1 cellular context compared by ENCODE assay signal in the genomic region with DNA sequence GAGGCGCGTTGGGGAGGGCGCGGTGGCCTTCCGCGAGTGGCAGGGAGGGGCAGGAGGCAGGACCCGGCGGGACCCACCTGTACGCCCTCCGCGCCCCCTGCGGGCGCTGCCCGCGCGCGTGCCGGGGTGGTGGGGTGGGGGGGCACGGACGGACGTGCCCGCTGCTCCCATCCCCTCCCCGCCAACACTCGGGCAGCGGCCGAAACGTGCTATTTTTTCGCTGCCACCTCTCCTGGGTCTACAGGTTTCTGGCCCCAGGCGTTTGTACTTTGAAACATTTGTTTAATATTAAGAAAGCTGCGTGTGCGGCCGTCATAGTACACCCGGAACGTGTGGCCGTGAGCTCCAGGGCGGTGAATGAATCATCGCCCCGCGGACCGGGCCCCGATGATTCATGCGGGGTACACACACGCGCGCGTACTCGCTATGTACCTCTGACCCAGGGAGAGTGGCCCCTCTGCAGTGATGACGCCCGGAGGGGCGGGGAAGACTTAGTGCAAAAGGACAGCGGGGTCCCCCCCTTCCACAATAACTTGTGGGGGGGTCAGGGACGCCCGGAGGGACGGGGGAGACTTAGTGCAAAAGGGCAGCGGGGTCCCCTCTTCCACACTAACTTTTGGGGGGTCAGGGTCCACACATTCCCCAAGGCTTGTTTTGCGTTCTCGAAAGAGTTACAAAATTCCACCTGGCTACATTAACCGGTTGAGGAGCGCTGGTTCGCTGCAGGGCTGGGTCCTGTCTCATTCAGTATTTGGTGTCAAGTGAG.
TF ChIP-seq lines count a peak whose summit lies in the region.

No MANE protein-coding gene starts in this region.

TF ChIP-seq in HepG2, 621 proteins besides CTCF, POLR2A, EP300 and RAD21 (continued from another document and continues in another):
- peak; percentile 50 for TF ChIP-seq HNRNPK (IDR thresholded peaks at IDR 0.05; ENCODE audit: low read depth, low read length, poor library complexity, severe bottlenecking)
- no peak for TF ChIP-seq ZNF878 (CRISPR knock-in tag; IDR thresholded peaks at IDR 0.05)
- TF ChIP-seq XRCC5 (optimal IDR thresholded peaks at IDR 0.05; ENCODE audit: low read length), result no peak
- TF ChIP-seq THAP9 (CRISPR knock-in tag; IDR thresholded peaks at IDR 0.05; ENCODE audit: borderline replicate concordance), result peak; percentile 52; the same call in 1 of the 2 replicates
- TF ChIP-seq ZNF335 (CRISPR knock-in tag; IDR thresholded peaks at IDR 0.05), result no peak
- TF ChIP-seq HOMEZ (CRISPR knock-in tag; IDR thresholded peaks at IDR 0.05; ENCODE audit: low read depth), result peak; percentile 28; the same call in 1 of the 2 replicates
- TF ChIP-seq NFYC (CRISPR knock-in tag; IDR thresholded peaks at IDR 0.05), result no peak
- TF ChIP-seq ZNF607 (CRISPR knock-in tag; IDR thresholded peaks at IDR 0.05; ENCODE audit: borderline replicate concordance), result no peak
- peak; percentile 55; the same call in 1 of the 2 replicates for TF ChIP-seq ZMYM3 (CRISPR knock-in tag; IDR thresholded peaks at IDR 0.05)
- no peak for TF ChIP-seq SIN3B (IDR thresholded peaks at IDR 0.05; ENCODE audit: low read length)
- no peak for TF ChIP-seq SMARCE1 (IDR thresholded peaks at IDR 0.05; ENCODE audit: borderline replicate concordance)
- TF ChIP-seq ZNF570 (CRISPR knock-in tag; IDR thresholded peaks at IDR 0.05; ENCODE audit: borderline replicate concordance), result no peak
- no peak for TF ChIP-seq ZNF781 (CRISPR knock-in tag; IDR thresholded peaks at IDR 0.05; ENCODE audit: borderline replicate concordance, not compliant biosample characterization)
- TF ChIP-seq PHF8 (CRISPR knock-in tag; IDR thresholded peaks at IDR 0.05), result no peak
- TF ChIP-seq, protein P1, sequence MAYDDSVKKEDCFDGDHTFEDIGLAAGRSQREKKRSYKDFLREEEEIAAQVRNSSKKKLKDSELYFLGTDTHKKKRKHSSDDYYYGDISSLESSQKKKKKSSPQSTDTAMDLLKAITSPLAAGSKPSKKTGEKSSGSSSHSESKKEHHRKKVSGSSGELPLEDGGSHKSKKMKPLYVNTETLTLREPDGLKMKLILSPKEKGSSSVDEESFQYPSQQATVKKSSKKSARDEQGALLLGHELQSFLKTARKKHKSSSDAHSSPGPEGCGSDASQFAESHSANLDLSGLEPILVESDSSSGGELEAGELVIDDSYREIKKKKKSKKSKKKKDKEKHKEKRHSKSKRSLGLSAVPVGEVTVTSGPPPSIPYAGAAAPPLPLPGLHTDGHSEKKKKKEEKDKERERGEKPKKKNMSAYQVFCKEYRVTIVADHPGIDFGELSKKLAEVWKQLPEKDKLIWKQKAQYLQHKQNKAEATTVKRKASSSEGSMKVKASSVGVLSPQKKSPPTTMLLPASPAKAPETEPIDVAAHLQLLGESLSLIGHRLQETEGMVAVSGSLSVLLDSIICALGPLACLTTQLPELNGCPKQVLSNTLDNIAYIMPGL (CRISPR knock-in tag; IDR thresholded peaks at IDR 0.05; ENCODE audit: borderline replicate concordance in 1 of 2, low read depth in 1 of 2), result peak; percentile 62 to 74; a peak in 3 of 4 replicates
- TF ChIP-seq, protein P2, sequence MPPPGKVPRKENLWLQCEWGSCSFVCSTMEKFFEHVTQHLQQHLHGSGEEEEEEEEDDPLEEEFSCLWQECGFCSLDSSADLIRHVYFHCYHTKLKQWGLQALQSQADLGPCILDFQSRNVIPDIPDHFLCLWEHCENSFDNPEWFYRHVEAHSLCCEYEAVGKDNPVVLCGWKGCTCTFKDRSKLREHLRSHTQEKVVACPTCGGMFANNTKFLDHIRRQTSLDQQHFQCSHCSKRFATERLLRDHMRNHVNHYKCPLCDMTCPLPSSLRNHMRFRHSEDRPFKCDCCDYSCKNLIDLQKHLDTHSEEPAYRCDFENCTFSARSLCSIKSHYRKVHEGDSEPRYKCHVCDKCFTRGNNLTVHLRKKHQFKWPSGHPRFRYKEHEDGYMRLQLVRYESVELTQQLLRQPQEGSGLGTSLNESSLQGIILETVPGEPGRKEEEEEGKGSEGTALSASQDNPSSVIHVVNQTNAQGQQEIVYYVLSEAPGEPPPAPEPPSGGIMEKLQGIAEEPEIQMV (CRISPR knock-in tag; IDR thresholded peaks at IDR 0.05; ENCODE audit: low read depth), result peak; percentile 73; the same call in 1 of the 2 replicates
- TF ChIP-seq ZNF460 (CRISPR knock-in tag; IDR thresholded peaks at IDR 0.05; ENCODE audit: borderline replicate concordance), result no peak
- TF ChIP-seq PRDM10 (CRISPR knock-in tag; IDR thresholded peaks at IDR 0.05; ENCODE audit: low read depth), result 0 out of 2 replicates have a peak, but pooled peaks have one; percentile 66
- TF ChIP-seq ONECUT2 (CRISPR knock-in tag; IDR thresholded peaks at IDR 0.05), result no peak
- TF ChIP-seq FOXJ3 (CRISPR knock-in tag; IDR thresholded peaks at IDR 0.05; ENCODE audit: borderline replicate concordance), result no peak
- TF ChIP-seq ZFY (CRISPR knock-in tag; IDR thresholded peaks at IDR 0.05), result no peak; the same call in 1 of the 2 replicates
- TF ChIP-seq, protein P3, sequence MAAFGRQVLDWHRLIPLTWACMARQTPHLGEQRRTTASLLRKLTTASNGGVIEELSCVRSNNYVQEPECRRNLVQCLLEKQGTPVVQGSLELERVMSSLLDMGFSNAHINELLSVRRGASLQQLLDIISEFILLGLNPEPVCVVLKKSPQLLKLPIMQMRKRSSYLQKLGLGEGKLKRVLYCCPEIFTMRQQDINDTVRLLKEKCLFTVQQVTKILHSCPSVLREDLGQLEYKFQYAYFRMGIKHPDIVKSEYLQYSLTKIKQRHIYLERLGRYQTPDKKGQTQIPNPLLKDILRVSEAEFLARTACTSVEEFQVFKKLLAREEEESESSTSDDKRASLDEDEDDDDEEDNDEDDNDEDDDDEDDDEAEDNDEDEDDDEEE (CRISPR knock-in tag; IDR thresholded peaks at IDR 0.05), result no peak
- no peak for TF ChIP-seq SP140L (CRISPR knock-in tag; IDR thresholded peaks at IDR 0.05; ENCODE audit: borderline replicate concordance)
- TF ChIP-seq, protein P4, sequence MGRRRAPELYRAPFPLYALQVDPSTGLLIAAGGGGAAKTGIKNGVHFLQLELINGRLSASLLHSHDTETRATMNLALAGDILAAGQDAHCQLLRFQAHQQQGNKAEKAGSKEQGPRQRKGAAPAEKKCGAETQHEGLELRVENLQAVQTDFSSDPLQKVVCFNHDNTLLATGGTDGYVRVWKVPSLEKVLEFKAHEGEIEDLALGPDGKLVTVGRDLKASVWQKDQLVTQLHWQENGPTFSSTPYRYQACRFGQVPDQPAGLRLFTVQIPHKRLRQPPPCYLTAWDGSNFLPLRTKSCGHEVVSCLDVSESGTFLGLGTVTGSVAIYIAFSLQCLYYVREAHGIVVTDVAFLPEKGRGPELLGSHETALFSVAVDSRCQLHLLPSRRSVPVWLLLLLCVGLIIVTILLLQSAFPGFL (CRISPR knock-in tag; IDR thresholded peaks at IDR 0.05), result no peak
- no peak for TF ChIP-seq SATB2 (CRISPR knock-in tag; IDR thresholded peaks at IDR 0.05)
- TF ChIP-seq, protein P5, sequence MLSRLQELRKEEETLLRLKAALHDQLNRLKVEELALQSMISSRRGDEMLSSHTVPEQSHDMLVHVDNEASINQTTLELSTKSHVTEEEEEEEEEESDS (CRISPR knock-in tag; IDR thresholded peaks at IDR 0.05; ENCODE audit: borderline replicate concordance), result 0 out of 2 replicates have a peak, but pooled peaks have one; percentile 50
- no peak for TF ChIP-seq NPAS2 (CRISPR knock-in tag; IDR thresholded peaks at IDR 0.05; ENCODE audit: borderline replicate concordance)
- no peak for TF ChIP-seq CEBPZ (IDR thresholded peaks at IDR 0.05; ENCODE audit: low read length)
- TF ChIP-seq, protein P6, sequence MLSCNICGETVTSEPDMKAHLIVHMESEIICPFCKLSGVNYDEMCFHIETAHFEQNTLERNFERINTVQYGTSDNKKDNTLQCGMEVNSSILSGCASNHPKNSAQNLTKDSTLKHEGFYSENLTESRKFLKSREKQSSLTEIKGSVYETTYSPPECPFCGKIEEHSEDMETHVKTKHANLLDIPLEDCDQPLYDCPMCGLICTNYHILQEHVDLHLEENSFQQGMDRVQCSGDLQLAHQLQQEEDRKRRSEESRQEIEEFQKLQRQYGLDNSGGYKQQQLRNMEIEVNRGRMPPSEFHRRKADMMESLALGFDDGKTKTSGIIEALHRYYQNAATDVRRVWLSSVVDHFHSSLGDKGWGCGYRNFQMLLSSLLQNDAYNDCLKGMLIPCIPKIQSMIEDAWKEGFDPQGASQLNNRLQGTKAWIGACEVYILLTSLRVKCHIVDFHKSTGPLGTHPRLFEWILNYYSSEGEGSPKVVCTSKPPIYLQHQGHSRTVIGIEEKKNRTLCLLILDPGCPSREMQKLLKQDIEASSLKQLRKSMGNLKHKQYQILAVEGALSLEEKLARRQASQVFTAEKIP (CRISPR knock-in tag; IDR thresholded peaks at IDR 0.05; ENCODE audit: borderline replicate concordance), result no peak
- TF ChIP-seq, protein P7, sequence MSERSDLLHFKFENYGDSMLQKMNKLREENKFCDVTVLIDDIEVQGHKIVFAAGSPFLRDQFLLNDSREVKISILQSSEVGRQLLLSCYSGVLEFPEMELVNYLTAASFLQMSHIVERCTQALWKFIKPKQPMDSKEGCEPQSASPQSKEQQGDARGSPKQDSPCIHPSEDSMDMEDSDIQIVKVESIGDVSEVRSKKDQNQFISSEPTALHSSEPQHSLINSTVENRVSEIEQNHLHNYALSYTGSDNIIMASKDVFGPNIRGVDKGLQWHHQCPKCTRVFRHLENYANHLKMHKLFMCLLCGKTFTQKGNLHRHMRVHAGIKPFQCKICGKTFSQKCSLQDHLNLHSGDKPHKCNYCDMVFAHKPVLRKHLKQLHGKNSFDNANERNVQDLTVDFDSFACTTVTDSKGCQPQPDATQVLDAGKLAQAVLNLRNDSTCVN (CRISPR knock-in tag; IDR thresholded peaks at IDR 0.05; ENCODE audit: borderline replicate concordance), result no peak
